ENCODE assay signal across 25 cellular contexts in the genomic region with DNA sequence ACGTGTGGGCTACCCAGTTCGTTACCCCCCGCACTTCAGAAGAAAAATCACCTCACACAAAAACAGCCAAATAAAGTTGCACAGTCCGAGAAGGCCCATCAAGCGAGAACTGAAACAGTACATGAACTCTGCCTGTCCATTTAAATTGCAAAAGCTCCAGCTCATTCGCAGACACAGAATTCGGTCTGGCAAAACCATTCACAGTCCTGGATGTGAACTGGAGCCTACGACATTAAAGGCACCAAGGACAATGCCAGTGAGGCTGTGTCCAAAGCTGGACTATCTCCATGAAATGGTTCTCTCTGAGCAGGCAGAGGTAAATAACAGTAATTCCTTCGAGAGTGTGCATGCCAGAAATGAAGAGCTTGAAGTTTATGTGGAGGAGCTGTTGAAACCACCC.
"Had no signal": no experiment of that assay in that cellular context is flagged by ENCODE, and none has a peak within 500 bp of the region (broad histone marks: within the 10 kb centered on the region; RNA-seq: fewer than 3 reads in every experiment).

No MANE protein-coding gene starts in this region.

- ATAC-seq: activated CD4-positive, CD25-positive, alpha-beta regulatory T cell treated with anti-CD3 and anti-CD28 coated beads, Interleukin-2, amount 50 U/mL, for 24 hours had no signal

- H3K27me3 ChIP-seq: breast epithelium, esophagus squamous epithelium, spleen, transverse colon had no signal

- H3K36me3 Mint-ChIP-seq: memory B cell had no signal

- H3K9me3 Mint-ChIP-seq: memory B cell had no signal

- H3K27ac ChIP-seq: breast epithelium, epithelial cell of prostate, esophagus squamous epithelium, spleen, WERI-Rb-1 had no signal

- H3K27me3 Mint-ChIP-seq: activated CD4-positive, alpha-beta memory T cell treated with anti-CD3 and anti-CD28 coated beads, Interleukin-2, amount 10 ng/mL, durations not matched to agents 7 days and 5 days; activated CD4-positive, alpha-beta T cell treated with anti-CD3 and anti-CD28 coated beads, Interleukin-2, amount 10 ng/mL, durations not matched to agents 7 days and 5 days; activated T-cell treated with anti-CD3 and anti-CD28 coated beads, Interleukin-2, amount 50 U/mL, for 24 hours; naive thymus-derived CD8-positive, alpha-beta T cell had no signal

- H3K4me3 ChIP-seq: breast epithelium, esophagus squamous epithelium, spleen, transverse colon had no signal

- H3K4me3 Mint-ChIP-seq: activated CD4-positive, alpha-beta memory T cell treated with anti-CD3 and anti-CD28 coated beads, Interleukin-2, amount 10 ng/mL, durations not matched to agents 7 days and 5 days; activated CD4-positive, alpha-beta T cell treated with anti-CD3 and anti-CD28 coated beads, Interleukin-2, amount 10 ng/mL, durations not matched to agents 7 days and 5 days; activated T-cell treated with anti-CD3 and anti-CD28 coated beads, Interleukin-2, amount 50 U/mL, for 24 hours; memory B cell; naive thymus-derived CD8-positive, alpha-beta T cell; T-helper 1 cell treated with Interleukin-12 subunit alpha and Interleukin-12 subunit beta and Interleukin-4 antibody, amounts not matched to agents 30 μg/mL and 1 μg/mL, for 36 hours had no signal

- H3K4me1 Mint-ChIP-seq: activated CD4-positive, alpha-beta T cell treated with anti-CD3 and anti-CD28 coated beads, Interleukin-2, amount 10 ng/mL, durations not matched to agents 7 days and 5 days; memory B cell had no signal

- H3K9me3 ChIP-seq: transverse colon had no signal

- H3K27ac Mint-ChIP-seq: activated CD4-positive, alpha-beta memory T cell treated with anti-CD3 and anti-CD28 coated beads, Interleukin-2, amount 10 ng/mL, durations not matched to agents 7 days and 5 days; activated CD4-positive, alpha-beta T cell treated with anti-CD3 and anti-CD28 coated beads, Interleukin-2, amount 10 ng/mL, durations not matched to agents 7 days and 5 days; activated naive CD4-positive, alpha-beta T cell treated with anti-CD3 and anti-CD28 coated beads, Interleukin-2, amount 50 U/mL, for 72 hours; activated T-cell treated with anti-CD3 and anti-CD28 coated beads, Interleukin-2, amount 50 U/mL, for 24 hours; memory B cell; T-helper 1 cell treated with Interleukin-12 subunit alpha and Interleukin-12 subunit beta and Interleukin-4 antibody, amounts not matched to agents 30 μg/mL and 1 μg/mL, for 36 hours had no signal

- H3K4me1 ChIP-seq: breast epithelium, esophagus squamous epithelium, transverse colon had no signal

- DNase-seq: activated CD4-positive, alpha-beta memory T cell treated with anti-CD3 and anti-CD28 coated beads, Interleukin-2, amount 10 ng/mL, durations not matched to agents 7 days and 5 days; activated CD4-positive, alpha-beta T cell treated with anti-CD3 and anti-CD28 coated beads, Interleukin-2, amount 10 ng/mL, durations not matched to agents 7 days and 5 days; activated CD8-positive, alpha-beta memory T cell treated with anti-CD3 and anti-CD28 coated beads, Interleukin-2, amount 50 U/mL, for 48 hours; activated T-cell treated with anti-CD3 and anti-CD28 coated beads, Interleukin-2, amount 50 U/mL, for 24 hours; dermis blood vessel endothelial cell; effector CD4-positive, alpha-beta T cell; esophagus squamous epithelium; foreskin melanocyte; islet precursor cell; posterior cingulate gyrus; right cardiac atrium; spleen; stimulated activated naive CD4-positive, alpha-beta T cell treated with Interleukin-2 at 50 U/mL for 16 hours; T1000; transverse colon; WERI-Rb-1 had no signal

- FAIRE-seq: colon, endometrium had no signal

- H3K36me3 ChIP-seq: breast epithelium, esophagus squamous epithelium, spleen, transverse colon, WERI-Rb-1 had no signal
